In the genomic region with DNA sequence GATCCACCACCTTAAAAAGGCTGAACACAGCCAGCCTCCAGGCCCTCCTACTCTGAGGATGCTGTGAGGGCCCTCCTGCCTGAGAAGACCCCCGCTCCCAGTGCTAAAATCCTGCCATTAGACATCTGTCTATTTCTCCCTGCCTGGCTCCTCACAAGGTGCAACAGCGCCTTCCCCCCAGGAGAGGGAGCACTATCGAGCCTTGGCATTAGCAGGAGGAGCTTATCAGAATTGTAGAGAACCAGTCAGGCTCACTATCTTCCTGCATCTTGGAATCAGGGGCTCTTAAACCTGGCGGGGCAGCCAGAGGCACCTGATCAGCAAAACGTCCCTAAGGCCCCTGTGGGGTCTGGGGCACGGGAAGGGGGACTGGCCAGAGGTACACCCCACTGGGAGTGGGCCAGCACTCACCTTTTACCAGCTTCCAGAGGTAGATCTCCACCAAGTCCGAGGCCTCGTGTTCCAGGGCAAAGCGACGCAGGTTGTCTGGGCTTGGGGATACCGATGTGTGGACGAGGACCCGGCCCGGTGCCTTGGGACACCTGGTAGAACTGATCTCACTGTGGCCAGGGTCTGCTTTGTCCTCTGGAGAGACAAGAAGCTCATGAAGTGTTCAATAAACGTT, we compare ENCODE assay signal across 9 cellular contexts. TPM values are rescaled to one million over a fixed set of nuclear protein-coding genes. Genes with fewer than 3 reads are reported as not detected.
DNase-seq lines count a peak whose midpoint lies in the region; ATAC-seq and TF ChIP-seq lines count a peak whose summit lies in the region.
"Had no signal": no experiment of that assay in that cellular context is flagged by ENCODE, and none has a peak within 500 bp of the region (broad histone marks: within the 10 kb centered on the region; RNA-seq: fewer than 3 reads in every experiment).

No MANE protein-coding gene starts in this region.

- peak; percentile 74 for DNase-seq in Calu3
- DNase-seq in NCI-H69 (lab: John Stamatoyannopoulos, UW) = peak; percentile 74
- DNase-seq in activated CD4-positive, alpha-beta T cell treated with anti-CD3 and anti-CD28 coated beads, Interleukin-2, amount 50 U/mL, for 24 hours (ENCODE audit: low read depth in 1 of 2, low spot score in 1 of 2) = peak; percentile 17 to 49
- DNase-seq in dermis blood vessel endothelial cell = peak; percentile 86
- peak; percentile 74 to 76 for DNase-seq in lung microvascular endothelial cell (ENCODE audit: low read depth in 2 of 2)
- DNase-seq in stimulated activated CD8-positive, alpha-beta memory T cell treated with anti-CD3 and anti-CD28 coated beads, Interleukin-4, amount 100 ng/mL, for 1 hour (ENCODE audit: low read depth in 2 of 2, low spot score in 1 of 2) = peak; percentile 4 to 22
- no peak for DNase-seq in NCI-H1048 (lab: John Stamatoyannopoulos, UW)

- no TSS peak for BruUV-seq in Calu3 (replicated peaks; lab: Mats Ljungman, UMichigan)

- H3K4me1 Mint-ChIP-seq in Calu3 (ENCODE audit: low read depth, unreplicated experiment) = peaks cover 9% of the 10 kb centered on the region

- TF ChIP-seq CTCF in Calu3 (IDR thresholded peaks at IDR 0.05; ENCODE audit: unreplicated experiment) = peak; percentile 87

- intact Hi-C loops in Calu3 (cut with micrococcal nuclease; ENCODE audit: unreplicated experiment) = no loop called here

- CTCF ChIA-PET in Calu3 (lab: Charles Lee) = interaction anchor here (0.6 to 1.9 kb wide), 20 partner anchors 8 to 546 kb away, joined by 3 to 41 read pairs (median 4); no protein-coding TSS in a partner anchor

- peak; percentile 61 for ATAC-seq in HG02678 (IDR thresholded peaks at IDR 0.05; ENCODE audit: unreplicated experiment)

- H3K9me3 Mint-ChIP-seq in Calu3 (ENCODE audit: low read depth, unreplicated experiment) = no peaks in the 10 kb centered on the region
- H3K9me3 Mint-ChIP-seq: T-helper 1 cell treated with Interleukin-12 subunit alpha and Interleukin-12 subunit beta and Interleukin-4 antibody, amounts not matched to agents 30 μg/mL and 1 μg/mL, for 36 hours had no signal

- no peak overlapping the region for H3K27ac Mint-ChIP-seq in Calu3 (ENCODE audit: unreplicated experiment)
- H3K27ac Mint-ChIP-seq: T-helper 1 cell treated with Interleukin-12 subunit alpha and Interleukin-12 subunit beta and Interleukin-4 antibody, amounts not matched to agents 30 μg/mL and 1 μg/mL, for 36 hours had no signal

- peaks cover 4% of the 10 kb centered on the region for H3K36me3 Mint-ChIP-seq in Calu3 (ENCODE audit: insufficient read depth, unreplicated experiment)

- peaks cover 39% of the 10 kb centered on the region for H3K27me3 Mint-ChIP-seq in Calu3 (ENCODE audit: unreplicated experiment)

- no peak overlapping the region for H3K4me3 Mint-ChIP-seq in Calu3 (ENCODE audit: low read depth, unreplicated experiment)
- H3K4me3 Mint-ChIP-seq: T-helper 1 cell treated with Interleukin-12 subunit alpha and Interleukin-12 subunit beta and Interleukin-4 antibody, amounts not matched to agents 30 μg/mL and 1 μg/mL, for 36 hours had no signal

RNA-seq across cellular contexts. Expression of gene CHRDL2, which starts 28.7 kb away (rescaled TPM):
- total RNA-seq in Calu3 (2022) (not detected in 2 replicates), dermis blood vessel endothelial cell (1.9 TPM in 1 of 2 replicates, not detected in the other), lung microvascular endothelial cell (0.65 TPM in 1 of 2 replicates, not detected in the other)

RNA-seq across cellular contexts. Expression of gene RNF169, which starts 46.2 kb away (rescaled TPM):
- total RNA-seq in Calu3 (2022) = 20.7 and 22.5 TPM in 2 replicates
- 27.6 and 36.2 TPM in 2 replicates for total RNA-seq in dermis blood vessel endothelial cell
- 11.7 and 12.4 TPM in 2 replicates for total RNA-seq in lung microvascular endothelial cell
